Comparison of ENCODE assay signal across 8 cellular contexts in the genomic region with DNA sequence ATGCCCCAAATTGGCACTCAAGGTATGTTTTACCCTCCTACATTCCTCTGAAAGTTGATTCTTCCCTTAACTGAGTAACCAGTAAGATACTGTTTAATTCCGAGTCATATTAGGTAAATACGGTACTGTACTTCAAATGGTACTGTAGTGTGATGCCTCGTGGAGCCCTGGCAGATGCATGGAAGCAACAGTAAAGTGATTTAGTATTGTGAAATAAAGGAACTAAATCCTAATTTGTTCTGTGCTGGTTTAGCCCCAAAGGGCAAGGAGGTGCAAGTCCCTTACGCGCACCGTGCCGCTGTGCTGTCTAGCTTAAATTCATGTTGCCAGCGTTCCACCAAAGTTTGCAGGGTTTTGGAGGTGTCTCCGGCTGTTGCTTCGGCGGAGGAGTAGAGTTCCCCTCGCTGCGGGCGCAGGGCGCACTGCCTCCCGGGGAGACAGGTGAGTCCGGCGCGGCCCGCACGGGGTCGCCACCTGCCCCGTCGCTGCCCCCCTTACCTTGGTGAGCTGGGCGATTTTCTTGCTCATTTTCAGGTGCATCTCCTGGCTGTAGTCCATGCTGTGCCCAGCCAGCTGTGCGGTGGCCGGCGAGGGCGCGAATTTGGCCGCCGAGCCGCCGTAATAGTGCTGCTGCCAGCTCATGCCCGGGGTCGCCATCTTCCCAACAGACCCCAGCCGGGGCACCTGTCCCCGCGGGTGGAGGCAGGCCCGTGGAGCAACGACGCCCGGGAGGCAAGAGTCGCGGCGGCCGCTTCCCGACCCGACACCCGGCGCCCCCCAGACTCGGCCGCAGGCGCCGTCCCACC. TPM values are rescaled to one million over a fixed set of nuclear protein-coding genes. Genes with fewer than 3 reads are reported as not detected.
DNase-seq lines count a peak whose midpoint lies in the region; ATAC-seq and TF ChIP-seq lines count a peak whose summit lies in the region.

No MANE protein-coding gene starts in this region.

- peaks cover 7% of the 10 kb centered on the region for H3K9me3 Mint-ChIP-seq in activated CD4-positive, alpha-beta T cell treated with anti-CD3 and anti-CD28 coated beads for 36 hours (ENCODE audit: low read depth)

- no peaks in the 10 kb centered on the region for H3K9me3 ChIP-seq in colonic mucosa

- WGBS in lower leg skin, 2 donors = 3 to 4% methylated on average over 21 of the region's 55 CpGs

- H3K27me3 ChIP-seq in H7 (ENCODE audit: control insufficient read depth, insufficient read depth, low read length) (peaks cover 30% of the 10 kb centered on the region), colonic mucosa (no peaks in the 10 kb centered on the region)

- no peak overlapping the region for H3K27ac ChIP-seq in colonic mucosa

- TF ChIP-seq CTCF in colonic mucosa (IDR thresholded peaks at IDR 0.05) (no peak), lower leg skin (IDR thresholded peaks at IDR 0.05) (no peak)

- DNase-seq in GM03348 (ENCODE audit: low spot score) (peak; percentile 12), H7 (peak; percentile 80), MV-4-11 (lab: John Stamatoyannopoulos, UW) (peak; percentile 15), colonic mucosa (peak; percentile 37), lower leg skin (ENCODE audit: low spot score in 2 of 2) (peak in 1 of 2 donors; percentile 87), RKO (ENCODE audit: low spot score) (no peak)
- peak; percentile 76 for DNase-seq in activated CD4-positive, alpha-beta T cell treated with anti-CD3 and anti-CD28 coated beads for 36 hours
- DNase-seq in stimulated activated CD4-positive, alpha-beta T cell treated with anti-CD3 and anti-CD28 coated beads, TNF-alpha, amount 100 ng/mL, for 4 hours (ENCODE audit: low read depth in 3 of 3) = peak; percentile 18 to 41 (median 28)

- peak overlapping the region; percentile 94 for H3K27ac Mint-ChIP-seq in activated CD4-positive, alpha-beta T cell treated with anti-CD3 and anti-CD28 coated beads for 36 hours

- peak overlapping the region in 1 of 2 donors; percentile 71 for H3K9ac ChIP-seq in colonic mucosa (ENCODE audit: low read depth in 2 of 2, low read length in 2 of 2)

- POLR2A ChIA-PET in activated CD4-positive, alpha-beta T cell treated with anti-CD3 and anti-CD28 coated beads for 36 hours (lab: Charles Lee) = interaction anchor here (1.0 to 1.2 kb wide), 2 partner anchors 25 to 33 kb away, joined by 4 to 6 read pairs; no protein-coding TSS in a partner anchor

- intact Hi-C loops in activated CD4-positive, alpha-beta T cell treated with anti-CD3 and anti-CD28 coated beads for 36 hours (cut with DNase I, micrococcal nuclease) = loop anchor here (1.0 to 10.0 kb wide), 14 partner anchors 26 to 1403 kb away; a partner anchor contains a TSS
- intact Hi-C loops in colonic mucosa (cut with DNase I) = no loop called here
- intact Hi-C loops in lower leg skin (cut with DNase I; ENCODE audit: low total_unique reads) = no loop called here

- H3K36me3 ChIP-seq in H7 (replicated peaks; ENCODE audit: control insufficient read depth, insufficient read depth, low read length) = no peaks in the 10 kb centered on the region
- H3K36me3 ChIP-seq in colonic mucosa = no peaks in the 10 kb centered on the region

- peak overlapping the region; percentile 77 for H3K4me3 Mint-ChIP-seq in activated CD4-positive, alpha-beta T cell treated with anti-CD3 and anti-CD28 coated beads for 36 hours

- H3K4me1 Mint-ChIP-seq in activated CD4-positive, alpha-beta T cell treated with anti-CD3 and anti-CD28 coated beads for 36 hours = peaks cover 54% of the 10 kb centered on the region

- CTCF ChIA-PET in activated CD4-positive, alpha-beta T cell treated with anti-CD3 and anti-CD28 coated beads for 36 hours (lab: Charles Lee) = interaction anchor here (0.7 to 1.7 kb wide), 7 partner anchors 19 to 268 kb away, joined by 3 to 10 read pairs (median 4); no protein-coding TSS in a partner anchor

- no peaks in the 10 kb centered on the region for H3K27me3 Mint-ChIP-seq in activated CD4-positive, alpha-beta T cell treated with anti-CD3 and anti-CD28 coated beads for 36 hours

- peaks cover 4% of the 10 kb centered on the region for H3K36me3 Mint-ChIP-seq in activated CD4-positive, alpha-beta T cell treated with anti-CD3 and anti-CD28 coated beads for 36 hours (ENCODE audit: low read depth)

- peak overlapping the region; percentile 62 for H3K4me3 ChIP-seq in H7 (ENCODE audit: insufficient read depth, low read depth, low read length)
- H3K4me3 ChIP-seq in colonic mucosa = peak overlapping the region; percentile 44
- peak overlapping the region; percentile 53 for H3K4me3 ChIP-seq in lower leg skin (ENCODE audit: low read depth, poor library complexity, severe bottlenecking)

- no peak for TF ChIP-seq POLR2A in lower leg skin (IDR thresholded peaks at IDR 0.05)

- ATAC-seq in activated CD4-positive, alpha-beta T cell treated with anti-CD3 and anti-CD28 coated beads for 36 hours = peak; percentile 33

- H3K4me1 ChIP-seq in colonic mucosa = no peaks in the 10 kb centered on the region

RNA-seq across cellular contexts. Expression of a gene that starts 0.6 kb away (rescaled TPM):
- 6.8 and 13.2 TPM in 2 replicates for total RNA-seq in H7 (2014; rRNA removed; shearing (Covaris generic))
- total RNA-seq in activated CD4-positive, alpha-beta T cell treated with anti-CD3 and anti-CD28 coated beads for 36 hours = 10 to 100 TPM; 13.8 to 14.5 TPM
- under 1 TPM; 0.56 to 0.62 TPM for total RNA-seq in colonic mucosa
- total RNA-seq in lower leg skin = 1 to 10 TPM in 3 of 4 donors, under 1 TPM in 1; 0.57 to 3.4 (median 1.4) TPM

Comparison
In these comparisons a context has a peak if more than half of its experiments do, and no peak if none do; other contexts are left out.
1. intact Hi-C loops: an anchor here in activated CD4-positive, alpha-beta T cell treated with anti-CD3 and anti-CD28 coated beads for 36 hours (1.0 to 10.0 kb wide); none called in colonic mucosa and lower leg skin.